8 cellular contexts compared by ENCODE assay signal in the genomic region with DNA sequence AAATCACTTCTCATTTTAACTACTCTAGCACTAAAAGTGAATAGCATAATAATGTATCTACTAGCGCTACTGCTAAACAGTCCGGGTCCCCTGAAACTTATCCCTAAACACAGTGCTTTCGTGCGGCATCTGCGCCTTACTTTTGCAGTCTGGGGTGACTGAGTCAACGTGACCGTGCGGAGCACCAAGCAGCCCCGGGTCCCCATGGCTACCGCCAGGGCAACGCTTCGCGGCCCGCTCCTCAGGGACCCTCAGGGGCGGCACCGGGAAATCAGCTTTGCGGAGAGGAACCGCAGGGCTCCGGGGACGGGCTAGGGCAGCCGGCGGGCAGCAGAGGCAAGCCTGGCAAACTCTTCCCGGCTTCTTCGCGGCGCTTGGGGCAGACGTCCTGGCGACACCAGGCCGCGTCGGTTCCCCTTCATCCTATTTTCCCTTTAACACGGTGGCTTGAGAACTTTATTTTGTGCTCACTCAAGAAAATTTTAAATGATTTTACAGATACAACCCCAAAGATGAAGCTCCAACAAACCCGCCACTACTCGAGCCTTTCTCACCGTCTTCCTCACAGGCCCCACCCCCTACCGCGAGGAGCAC. TPM values are rescaled to one million over a fixed set of nuclear protein-coding genes. Genes with fewer than 3 reads are reported as not detected.
A peak's percentile ranks its signal among the peaks of the same experiment; 100 is the strongest.
DNase-seq lines count a peak whose midpoint lies in the region; ATAC-seq and TF ChIP-seq lines count a peak whose summit lies in the region.

No MANE protein-coding gene starts in this region.

- no peaks in the 10 kb centered on the region for H3K9me3 Mint-ChIP-seq in CD4-positive, CD25-positive, alpha-beta regulatory T cell

- peak overlapping the region; percentile 89 for H3K27ac ChIP-seq in CD4-positive, CD25-positive, alpha-beta regulatory T cell (ENCODE audit: insufficient read depth, low read length, poor library complexity, severe bottlenecking)
- H3K27ac ChIP-seq in SK-N-MC = peak overlapping the region; percentile 95
- H3K27ac ChIP-seq in left ventricle myocardium inferior (replicated peaks) = peak overlapping the region; percentile 99
- H3K27ac ChIP-seq in prostate gland = peak overlapping the region; percentile 97 to 98
- peak overlapping the region; percentile 94 to 98 for H3K27ac ChIP-seq in uterus

- peaks cover 14 to 28% (median 19%) of the 10 kb centered on the region in 4 donors for H3K4me1 Mint-ChIP-seq in CD4-positive, CD25-positive, alpha-beta regulatory T cell

- peak overlapping the region; percentile 89 for H3K9ac ChIP-seq in SK-N-MC (ENCODE audit: insufficient read length)

- peak overlapping the region; percentile 92 for H3K4me3 ChIP-seq in CD4-positive, CD25-positive, alpha-beta regulatory T cell (ENCODE audit: low read depth, low read length)
- H3K4me3 ChIP-seq in SK-N-MC (peak overlapping the region; percentile 92), left ventricle myocardium inferior (peak overlapping the region; percentile 96), prostate gland (peak overlapping the region; percentile 74 to 78), uterus (peak overlapping the region; percentile 71 to 94)

- TF ChIP-seq POLR2A in prostate gland (IDR thresholded peaks at IDR 0.05) = peak; percentile 11
- TF ChIP-seq POLR2A in uterus (IDR thresholded peaks at IDR 0.05) = peak in 1 of 2 donors; percentile 32

- peak overlapping the region; percentile 52 to 98 (median 96) for H3K27ac Mint-ChIP-seq in CD4-positive, CD25-positive, alpha-beta regulatory T cell

- intact Hi-C loops in left ventricle myocardium inferior (cut with micrococcal nuclease) = no loop called here
- intact Hi-C loops in prostate gland (cut with DNase I) = loop anchor here (10.0 kb wide), 1 partner anchor 804 kb away; no protein-coding TSS in a partner anchor
- intact Hi-C loops in uterus (cut with DNase I; ENCODE audit: low total_unique reads) = no loop called here

- TF ChIP-seq CTCF in left ventricle myocardium inferior (IDR thresholded peaks at IDR 0.05; ENCODE audit: borderline replicate concordance) = peak; percentile 28
- TF ChIP-seq CTCF in prostate gland (IDR thresholded peaks at IDR 0.05) = peak in 1 of 4 experiments; percentile 42
- peak in 1 of 4 experiments; percentile 26 for TF ChIP-seq CTCF in uterus (IDR thresholded peaks at IDR 0.05)

- H3K36me3 ChIP-seq in CD4-positive, CD25-positive, alpha-beta regulatory T cell (ENCODE audit: control insufficient read depth, insufficient read depth, low read length) = no peaks in the 10 kb centered on the region
- H3K36me3 ChIP-seq in SK-N-MC (ENCODE audit: insufficient read depth, low read length) (no peaks in the 10 kb centered on the region), left ventricle myocardium inferior (no peaks in the 10 kb centered on the region), prostate gland (no peaks in the 10 kb centered on the region), uterus (no peaks in the 10 kb centered on the region)

- H3K4me1 ChIP-seq in CD4-positive, CD25-positive, alpha-beta regulatory T cell (ENCODE audit: control insufficient read depth, insufficient read depth, low read length, poor library complexity, severe bottlenecking) = peaks cover 30% of the 10 kb centered on the region
- H3K4me1 ChIP-seq in left ventricle myocardium inferior (peaks cover 45% of the 10 kb centered on the region), prostate gland (replicated peaks) (no peaks in the 10 kb centered on the region), uterus (no peaks in the 10 kb centered on the region)

- ATAC-seq in CD4-positive, CD25-positive, alpha-beta regulatory T cell (ENCODE audit: low read depth in 2 of 2) = no peak
- peak; percentile 16 for ATAC-seq in GM19463 (IDR thresholded peaks at IDR 0.05; ENCODE audit: unreplicated experiment)
- ATAC-seq in HG03571 (IDR thresholded peaks at IDR 0.05; ENCODE audit: unreplicated experiment) = peak; percentile 14

- no peaks in the 10 kb centered on the region for H3K9me3 ChIP-seq in CD4-positive, CD25-positive, alpha-beta regulatory T cell (ENCODE audit: control insufficient read depth in 2 of 2, low read length in 2 of 2)
- no peaks in the 10 kb centered on the region for H3K9me3 ChIP-seq in SK-N-MC (ENCODE audit: low read depth, low read length)
- no peaks in the 10 kb centered on the region for H3K9me3 ChIP-seq in left ventricle myocardium inferior (replicated peaks)
- H3K9me3 ChIP-seq in prostate gland = no peaks in the 10 kb centered on the region
- no peaks in the 10 kb centered on the region for H3K9me3 ChIP-seq in uterus

- no peaks in the 10 kb centered on the region for H3K36me3 Mint-ChIP-seq in CD4-positive, CD25-positive, alpha-beta regulatory T cell

- 0% methylated on average over 37 of the region's 37 CpGs for WGBS in prostate gland

- DNase-seq in CD4-positive, CD25-positive, alpha-beta regulatory T cell = peak in 2 of 3 donors; percentile 43 to 62
- DNase-seq in SK-N-MC (ENCODE audit: low read depth, low spot score) (no peak), left ventricle myocardium inferior (peak; percentile 35), prostate gland (ENCODE audit: low spot score) (no peak), uterus (peak; percentile 48 to 49)
- peak; percentile 18 for DNase-seq in activated naive CD8-positive, alpha-beta T cell treated with anti-CD3 and anti-CD28 coated beads, Interleukin-2, amount 50 U/mL, for 16 hours (ENCODE audit: low read depth, low spot score)

- H3K4me3 Mint-ChIP-seq in CD4-positive, CD25-positive, alpha-beta regulatory T cell = peak overlapping the region; percentile 96 to 99 (median 96)

- H3K27me3 Mint-ChIP-seq in CD4-positive, CD25-positive, alpha-beta regulatory T cell = peaks cover 43% of the 10 kb centered on the region

- peaks cover 13% of the 10 kb centered on the region for H3K27me3 ChIP-seq in CD4-positive, CD25-positive, alpha-beta regulatory T cell (ENCODE audit: control insufficient read depth, insufficient read depth, low read length)
- H3K27me3 ChIP-seq in left ventricle myocardium inferior (ENCODE audit: low read depth) = no peaks in the 10 kb centered on the region
- H3K27me3 ChIP-seq in prostate gland (replicated peaks; ENCODE audit: insufficient read depth) = no peaks in the 10 kb centered on the region
- H3K27me3 ChIP-seq in uterus = no peaks in the 10 kb centered on the region

RNA-seq across cellular contexts. Expression of a gene that starts 0.8 kb away (rescaled TPM):
- total RNA-seq in CD4-positive, CD25-positive, alpha-beta regulatory T cell = 17.8 TPM
- polyA plus RNA-seq in CD4-positive, CD25-positive, alpha-beta regulatory T cell = 10 to 100 TPM in 2 of 4 donors, 1 to 10 TPM in 2; 8.5 to 13.0 (median 9.9) TPM
- total RNA-seq in left ventricle myocardium inferior (8.4 TPM), prostate gland (10 to 100 TPM; 19.3 to 58.8 TPM), uterus (100 to 1,000 TPM in 1 of 4 donors, 10 to 100 TPM in 2, 1 to 10 TPM in 1; 10.0 to 102 (median 34.3) TPM)

Comparison
In these comparisons a context has a peak if more than half of its experiments do, and no peak if none do; other contexts are left out.
1. ATAC-seq: peak in GM19463 (single experiment) and HG03571 (single experiment); none in CD4-positive, CD25-positive, alpha-beta regulatory T cell (0 of 2).
2. DNase-seq: peak in CD4-positive, CD25-positive, alpha-beta regulatory T cell (2 of 3), activated naive CD8-positive, alpha-beta T cell treated with anti-CD3 and anti-CD28 coated beads, Interleukin-2, amount 50 U/mL, for 16 hours (single experiment), left ventricle myocardium inferior (single experiment) and uterus (2 of 2); none in SK-N-MC (single experiment) and prostate gland (single experiment).
3. Peak in every context shown above with its lines, with median percentiles within 50 percentile points of each other: H3K27ac ChIP-seq and H3K4me3 ChIP-seq.